In the genomic region with DNA sequence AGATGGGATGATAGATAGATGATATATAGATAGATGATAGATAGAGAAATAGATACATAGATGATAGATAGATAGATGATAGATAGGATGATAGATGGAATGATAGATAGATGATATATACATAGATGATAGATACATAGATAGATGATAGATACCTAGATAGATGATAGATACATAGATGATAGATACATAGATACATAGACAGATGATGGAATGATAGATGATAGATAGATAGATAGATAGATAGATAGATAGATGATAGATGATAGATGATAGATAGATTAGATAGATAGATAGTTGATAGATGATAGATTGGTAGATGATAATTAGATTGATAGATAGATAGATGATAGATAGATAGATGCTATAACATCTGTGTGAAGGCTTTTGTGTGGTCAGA, we compare ENCODE assay signal across 23 cellular contexts.
DNase-seq lines count a peak whose midpoint lies in the region; ATAC-seq, FAIRE-seq and TF ChIP-seq lines count a peak whose summit lies in the region.
"Had no signal": no experiment of that assay in that cellular context is flagged by ENCODE, and none has a peak within 500 bp of the region (broad histone marks: within the 10 kb centered on the region; RNA-seq: fewer than 3 reads in every experiment).

No MANE protein-coding gene starts in this region.

- no peaks in the 10 kb centered on the region for H3K9me3 ChIP-seq in CD4-positive, alpha-beta memory T cell (ENCODE audit: control insufficient read depth in 1 of 2, low read length in 2 of 2)
- no peaks in the 10 kb centered on the region for H3K9me3 ChIP-seq in K562 (replicated peaks; ENCODE audit: control insufficient read depth, insufficient read depth, low read depth, low read length)
- H3K9me3 ChIP-seq in stomach smooth muscle (ENCODE audit: control insufficient read depth in 2 of 2, low read length in 2 of 2): no peaks in the 10 kb centered on the region
- no peaks in the 10 kb centered on the region for H3K9me3 ChIP-seq in ovary
- H3K9me3 ChIP-seq: BE2C had no signal

- H3K4me3 ChIP-seq in CD4-positive, alpha-beta memory T cell (ENCODE audit: low read length in 2 of 2): no peak overlapping the region
- no peak overlapping the region for H3K4me3 ChIP-seq in K562
- H3K4me3 ChIP-seq in stomach smooth muscle (ENCODE audit: low read length in 2 of 2): no peak overlapping the region
- no peak overlapping the region for H3K4me3 ChIP-seq in ovary
- H3K4me3 ChIP-seq: PC-9, SK-N-MC had no signal

- H3K36me3 Mint-ChIP-seq in CD4-positive, alpha-beta memory T cell: no peaks in the 10 kb centered on the region
- H3K36me3 Mint-ChIP-seq: CD8-positive, alpha-beta T cell had no signal

- CTCF ChIA-PET in CD4-positive, alpha-beta memory T cell (lab: Charles Lee; ENCODE audit: partially characterized antibody): interaction anchor here (1.2 kb wide), 1 partner anchor 158 kb away, joined by 3 read pairs; no protein-coding TSS in a partner anchor
- CTCF ChIA-PET in K562 (lab: Yijun Ruan, JAX; ENCODE audit: low intra/inter-chr PET ratio): no interaction called here

- FAIRE-seq in K562 (lab: Jason Lieb, UNC): no peak
- FAIRE-seq: GM12891, HTR-8/SVneo had no signal

- no TSS peak for BruUV-seq in K562 (replicated peaks; lab: Mats Ljungman, UMichigan)

- no peak for TF ChIP-seq EP300 in K562 (IDR thresholded peaks at IDR 0.05; ENCODE audit: low read length)
- no peak for TF ChIP-seq EP300 in ovary (IDR thresholded peaks at IDR 0.05)

- H4K20me1 ChIP-seq in K562 (replicated peaks; ENCODE audit: control insufficient read depth, insufficient read depth, low read length): no peaks in the 10 kb centered on the region; the same call in 1 of the 2 replicates

- TF ChIP-seq CTCF in 22Rv1 (IDR thresholded peaks at IDR 0.05): no peak
- TF ChIP-seq CTCF in K562 (IDR thresholded peaks at IDR 0.05 in 2 of 3, conservative IDR thresholded peaks at IDR 0.05 in 1 of 3; ENCODE audit: insufficient read depth in 2 of 3, low read depth in 1 of 3, low read length in 3 of 3): no peak
- no peak for TF ChIP-seq CTCF in ovary (IDR thresholded peaks at IDR 0.05)

- H3K9ac ChIP-seq in K562 (ENCODE audit: insufficient read depth in 1 of 2, low read depth in 2 of 2, low read length in 2 of 2) (no peak overlapping the region), stomach smooth muscle (ENCODE audit: low read length in 2 of 2) (no peak overlapping the region)
- H3K9ac ChIP-seq: KMS-11 had no signal

- DNase-seq in CD4-positive, alpha-beta memory T cell: no peak
- DNase-seq in K562 (ENCODE audit: extremely low read depth in 1 of 4, low spot score in 3 of 4) (no peak), ovary (no peak), left colon (no peak)
- DNase-seq: BE2C, DMS153, H7, NCI-H1092 treated with DMSO at 0.1 percent for 48 hours, NCI-H1436 treated with DMSO at 0.1 percent for 48 hours, NCI-H1930, NCI-H510A treated with DMSO at 0.1 percent for 48 hours, NCI-H748 treated with DMSO at 0.1 percent for 48 hours, PC-9, RPMI8226, SHP77 had no signal

- peaks cover 24 to 40% (median 26%) of the 10 kb centered on the region in 4 donors for H3K4me1 Mint-ChIP-seq in CD4-positive, alpha-beta memory T cell

- no peaks in the 10 kb centered on the region for H3K9me1 ChIP-seq in K562 (ENCODE audit: control insufficient read depth, insufficient read depth, low read length)

- POLR2A ChIA-PET in CD4-positive, alpha-beta memory T cell (lab: Charles Lee; ENCODE audit: partially characterized antibody): interaction anchor here (1.3 to 2.3 kb wide), 2 partner anchors 10 kb away, joined by 4 to 14 read pairs; no protein-coding TSS in a partner anchor
- POLR2A ChIA-PET in K562 (lab: Yijun Ruan, JAX): no interaction called here

- no peaks in the 10 kb centered on the region for H3K27me3 ChIP-seq in CD4-positive, alpha-beta memory T cell (ENCODE audit: insufficient read depth, low read length)
- H3K27me3 ChIP-seq in K562 (ENCODE audit: control insufficient read depth in 2 of 2, insufficient read depth in 2 of 2, low read length in 2 of 2): peaks cover 4 to 55% of the 10 kb centered on the region in 2 experiments
- no peaks in the 10 kb centered on the region for H3K27me3 ChIP-seq in stomach smooth muscle (ENCODE audit: control insufficient read depth in 1 of 2, insufficient read depth in 2 of 2, low read length in 2 of 2)
- no peaks in the 10 kb centered on the region for H3K27me3 ChIP-seq in ovary
- H3K27me3 ChIP-seq: BE2C had no signal

- H3K9me3 Mint-ChIP-seq in CD4-positive, alpha-beta memory T cell: no peaks in the 10 kb centered on the region
- H3K9me3 Mint-ChIP-seq: CD8-positive, alpha-beta T cell had no signal

- no peaks in the 10 kb centered on the region for H3K27me3 Mint-ChIP-seq in CD4-positive, alpha-beta memory T cell

- H2AFZ ChIP-seq in K562 (ENCODE audit: low read depth, low read length): no peak overlapping the region
- H2AFZ ChIP-seq: PC-9 had no signal

- peaks cover 17% of the 10 kb centered on the region for H3K4me1 ChIP-seq in CD4-positive, alpha-beta memory T cell (ENCODE audit: insufficient read depth, low read length)
- H3K4me1 ChIP-seq in K562 (replicated peaks in 1 of 2; ENCODE audit: control insufficient read depth in 2 of 2, insufficient read depth in 2 of 2, low read length in 2 of 2) (no peaks in the 10 kb centered on the region), stomach smooth muscle (ENCODE audit: control insufficient read depth, insufficient read depth, low read length) (peaks cover 19% of the 10 kb centered on the region), ovary (ENCODE audit: insufficient read depth) (peaks cover 2% of the 10 kb centered on the region)

- no peak for ATAC-seq in K562
- no peak for ATAC-seq in HG03139 (IDR thresholded peaks at IDR 0.05; ENCODE audit: unreplicated experiment)
- no peak for ATAC-seq in left colon
- ATAC-seq: CD8-positive, alpha-beta T cell had no signal

- no peak overlapping the region for H3K4me2 ChIP-seq in K562 (ENCODE audit: insufficient read depth, low read length)
- H3K4me2 ChIP-seq: KMS-11, PC-9 had no signal

- TF ChIP-seq POLR2A in K562 (conservative IDR thresholded peaks at IDR 0.05) (no peak), ovary (IDR thresholded peaks at IDR 0.05) (no peak)

- intact Hi-C loops in CD4-positive, alpha-beta memory T cell (cut with micrococcal nuclease): no loop called here
- intact Hi-C loops in K562 (cut with micrococcal nuclease) (no loop called here), ovary (cut with DNase I) (no loop called here), left colon (cut with DNase I, micrococcal nuclease) (no loop called here)

- H3K27ac ChIP-seq in 22Rv1: peak overlapping the region; percentile 65; the same call in 1 of the 2 replicates
- no peak overlapping the region for H3K27ac ChIP-seq in CD4-positive, alpha-beta memory T cell (ENCODE audit: low read depth, low read length)
- H3K27ac ChIP-seq in K562 (ENCODE audit: extremely low read depth, low read depth, low read length): no peak overlapping the region
- H3K27ac ChIP-seq in stomach smooth muscle (ENCODE audit: low read length): peak overlapping the region; percentile 77
- H3K27ac ChIP-seq in ovary: no peak overlapping the region
- H3K27ac ChIP-seq: KMS-11, PC-9, SK-N-MC had no signal

- in situ Hi-C loops in K562 (cut with MboI): no loop called here

- no peaks in the 10 kb centered on the region for H3K36me3 ChIP-seq in CD4-positive, alpha-beta memory T cell (ENCODE audit: insufficient read depth, low read length)
- H3K36me3 ChIP-seq in K562 (ENCODE audit: control insufficient read depth, insufficient read depth, low read length) (no peaks in the 10 kb centered on the region), stomach smooth muscle (ENCODE audit: control insufficient read depth in 2 of 2, insufficient read depth in 2 of 2, low read length in 2 of 2) (no peaks in the 10 kb centered on the region), ovary (no peaks in the 10 kb centered on the region)
- H3K36me3 ChIP-seq: BE2C had no signal

- H3K27ac Mint-ChIP-seq in CD4-positive, alpha-beta memory T cell: peak overlapping the region in 4 of 7 donors; percentile 0 to 48 (median 24)
- H3K27ac Mint-ChIP-seq: CD8-positive, alpha-beta T cell had no signal

- no peaks in the 10 kb centered on the region for H3K79me2 ChIP-seq in K562 (ENCODE audit: control insufficient read depth, insufficient read depth, low read length)

- TF ChIP-seq RAD21 in K562 (CRISPR knock-in tag; conservative IDR thresholded peaks at IDR 0.05 in 1 of 2, IDR thresholded peaks at IDR 0.05 in 1 of 2): no peak

- peak overlapping the region in 1 of 8 donors; percentile 77 for H3K4me3 Mint-ChIP-seq in CD4-positive, alpha-beta memory T cell

TF ChIP-seq in K562, 482 proteins besides CTCF, POLR2A, EP300 and RAD21 (continues in another document):
- peak; percentile 79 for TF ChIP-seq DACH1 (IDR thresholded peaks at IDR 0.05; ENCODE audit: partially characterized antibody)
- TF ChIP-seq ZBTB11 (CRISPR knock-in tag; IDR thresholded peaks at IDR 0.05): no peak

Comparison
In these comparisons a context has a peak if more than half of its experiments do, and no peak if none do; other contexts are left out.
1. H3K27ac ChIP-seq: peak in 22Rv1 (single experiment) and stomach smooth muscle (single experiment); none in CD4-positive, alpha-beta memory T cell (single experiment), K562 (single experiment) and ovary (0 of 2).